In genomic region chr20:41308726-41309413, GRCh38 we compare ENCODE assay signal across 1 cellular context.
TF ChIP-seq lines count a peak whose summit lies in the region.

No MANE protein-coding gene starts in this region.

TF ChIP-seq in K562, 482 proteins besides CTCF, POLR2A, EP300 and RAD21:
- TF ChIP-seq ARID1B (IDR thresholded peaks at IDR 0.05): peak; percentile 79
- TF ChIP-seq EGR1 (conservative IDR thresholded peaks at IDR 0.05): no peak
- TF ChIP-seq TEAD4 (IDR thresholded peaks at IDR 0.05; ENCODE audit: low read length): peak; percentile 57
- no peak for TF ChIP-seq TEAD4 (CRISPR knock-in tag; IDR thresholded peaks at IDR 0.05; ENCODE audit: borderline replicate concordance)
- TF ChIP-seq POLR2AphosphoS5 (IDR thresholded peaks at IDR 0.05; ENCODE audit: control insufficient read depth, insufficient read depth, low read depth, low read length): 0 out of 2 replicates have a peak, but pooled peaks have one; percentile 28
- TF ChIP-seq CEBPG (CRISPR knock-in tag; IDR thresholded peaks at IDR 0.05): no peak
- TF ChIP-seq CEBPG (tag; conservative IDR thresholded peaks at IDR 0.05 in 1 of 2, IDR thresholded peaks at IDR 0.05 in 1 of 2): peak; percentile 32 to 35; a peak in 1 of 4 replicates
- no peak for TF ChIP-seq SIN3A (IDR thresholded peaks at IDR 0.05; ENCODE audit: borderline replicate concordance in 2 of 2, control insufficient read depth in 1 of 2, low read depth in 2 of 2, low read length in 2 of 2)
- peak; percentile 68 for TF ChIP-seq DPF2 (IDR thresholded peaks at IDR 0.05)
- peak; percentile 77 for TF ChIP-seq CBFA2T3 (IDR thresholded peaks at IDR 0.05)
- TF ChIP-seq TAL1 (IDR thresholded peaks at IDR 0.05): peak; percentile 66
- TF ChIP-seq SMARCA4 (IDR thresholded peaks at IDR 0.05): peak; percentile 61
- TF ChIP-seq MAFK (IDR thresholded peaks at IDR 0.05; ENCODE audit: low read length): no peak
- peak; percentile 69 for TF ChIP-seq TCF3 (CRISPR knock-in tag; IDR thresholded peaks at IDR 0.05)
- TF ChIP-seq, protein P1, sequence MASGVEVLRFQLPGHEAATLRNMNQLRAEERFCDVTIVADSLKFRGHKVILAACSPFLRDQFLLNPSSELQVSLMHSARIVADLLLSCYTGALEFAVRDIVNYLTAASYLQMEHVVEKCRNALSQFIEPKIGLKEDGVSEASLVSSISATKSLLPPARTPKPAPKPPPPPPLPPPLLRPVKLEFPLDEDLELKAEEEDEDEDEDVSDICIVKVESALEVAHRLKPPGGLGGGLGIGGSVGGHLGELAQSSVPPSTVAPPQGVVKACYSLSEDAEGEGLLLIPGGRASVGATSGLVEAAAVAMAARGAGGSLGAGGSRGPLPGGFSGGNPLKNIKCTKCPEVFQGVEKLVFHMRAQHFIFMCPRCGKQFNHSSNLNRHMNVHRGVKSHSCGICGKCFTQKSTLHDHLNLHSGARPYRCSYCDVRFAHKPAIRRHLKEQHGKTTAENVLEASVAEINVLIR (CRISPR knock-in tag; IDR thresholded peaks at IDR 0.05): no peak
- peak; percentile 55 for TF ChIP-seq CBFA2T2 (conservative IDR thresholded peaks at IDR 0.05)
- TF ChIP-seq TRIM24 (IDR thresholded peaks at IDR 0.05): peak in 1 of 2 experiments; percentile 26; a peak in 1 of 4 replicates
- no peak for TF ChIP-seq JUND (IDR thresholded peaks at IDR 0.05; ENCODE audit: borderline replicate concordance, low read depth, low read length)
- 0 out of 3 replicates have a peak, but pooled peaks have one; percentile 25 for TF ChIP-seq JUND (tag; IDR thresholded peaks at IDR 0.05; ENCODE audit: borderline replicate concordance, low read depth, low read length)
- peak; percentile 44; the same call in 1 of the 2 replicates for TF ChIP-seq SMARCE1 (IDR thresholded peaks at IDR 0.05)
- TF ChIP-seq FOXM1 (IDR thresholded peaks at IDR 0.05; ENCODE audit: low read depth): no peak
- TF ChIP-seq FOXM1 (CRISPR knock-in tag; IDR thresholded peaks at IDR 0.05; ENCODE audit: low read depth): no peak
- TF ChIP-seq CEBPB (tag; IDR thresholded peaks at IDR 0.05): peak; percentile 88
- peak; percentile 41; the same call in 1 of the 2 replicates for TF ChIP-seq NCOR1 (IDR thresholded peaks at IDR 0.05)
